ENCODE assay signal across 13 cellular contexts in the genomic region with DNA sequence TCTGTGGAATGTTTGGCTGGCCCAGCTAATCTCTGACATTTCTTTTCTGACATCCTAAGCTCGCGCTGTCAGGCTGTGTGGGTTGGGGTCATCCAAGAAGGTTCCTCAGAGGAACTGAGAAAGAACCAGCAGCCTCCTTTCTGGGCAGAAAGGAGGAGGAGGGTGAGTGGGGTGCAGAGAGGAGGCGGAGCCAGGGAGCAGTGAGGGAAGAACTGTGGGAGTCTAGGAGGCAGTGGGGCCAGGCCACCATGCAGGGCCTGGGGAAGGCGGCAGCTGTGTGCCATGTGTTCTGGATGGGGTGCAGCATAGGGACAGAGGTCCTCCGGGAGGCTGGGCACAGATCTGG. TPM values are rescaled to one million over a fixed set of nuclear protein-coding genes. Genes with fewer than 3 reads are reported as not detected.
DNase-seq lines count a peak whose midpoint lies in the region; ATAC-seq and TF ChIP-seq lines count a peak whose summit lies in the region.
"Had no signal": no experiment of that assay in that cellular context is flagged by ENCODE, and none has a peak within 500 bp of the region (broad histone marks: within the 10 kb centered on the region; RNA-seq: fewer than 3 reads in every experiment).

No MANE protein-coding gene starts in this region.

- intact Hi-C loops in CD8-positive, alpha-beta T cell (cut with DNase I, micrococcal nuclease): no loop called here
- intact Hi-C loops in left lung (cut with DNase I) (no loop called here), tibial artery (cut with DNase I; ENCODE audit: low total_unique reads) (no loop called here), breast epithelium (cut with DNase I; ENCODE audit: low total_unique reads) (no loop called here)

- CTCF ChIA-PET in CD8-positive, alpha-beta T cell (lab: Charles Lee): interaction anchor here (1.4 to 32.4 kb wide), 4 partner anchors 9 to 49 kb away, joined by 4 to 717 read pairs (median 8); no protein-coding TSS in a partner anchor

- H3K4me1 ChIP-seq in CD8-positive, alpha-beta T cell (ENCODE audit: insufficient read depth, low read length): peaks cover 7% of the 10 kb centered on the region
- H3K4me1 ChIP-seq in left lung (peaks cover 0 to 37% of the 10 kb centered on the region in 2 donors), tibial artery (peaks cover 0 to 12% (median 11%) of the 10 kb centered on the region in 4 donors), breast epithelium (peaks cover 4 to 8% of the 10 kb centered on the region in 2 donors)

- no peaks in the 10 kb centered on the region for H3K36me3 ChIP-seq in CD8-positive, alpha-beta T cell (ENCODE audit: insufficient read depth, low read length)
- H3K36me3 ChIP-seq in left lung (no peaks in the 10 kb centered on the region), tibial artery (no peaks in the 10 kb centered on the region), breast epithelium (no peaks in the 10 kb centered on the region)
- H3K36me3 ChIP-seq: adrenal gland, sigmoid colon had no signal

- TF ChIP-seq POLR2A in breast epithelium (IDR thresholded peaks at IDR 0.05): no peak

- ATAC-seq in CD8-positive, alpha-beta T cell: no peak
- ATAC-seq in GM18909 (IDR thresholded peaks at IDR 0.05; ENCODE audit: poor library complexity, unreplicated experiment) (peak; percentile 33), left lung (peak; percentile 9), GM19324 (IDR thresholded peaks at IDR 0.05; ENCODE audit: low FRiP score, unreplicated experiment) (no peak), GM18867 (IDR thresholded peaks at IDR 0.05; ENCODE audit: unreplicated experiment) (no peak)
- ATAC-seq: left colon had no signal

- H3K4me1 Mint-ChIP-seq in CD8-positive, alpha-beta T cell (ENCODE audit: low read depth): peaks cover 35% of the 10 kb centered on the region

- no peak overlapping the region for H3K4me3 Mint-ChIP-seq in CD8-positive, alpha-beta T cell

- H3K27ac Mint-ChIP-seq in CD8-positive, alpha-beta T cell: peak overlapping the region; percentile 10

- POLR2A ChIA-PET in CD8-positive, alpha-beta T cell (lab: Charles Lee): no interaction called here

- H3K9me3 ChIP-seq in CD8-positive, alpha-beta T cell (ENCODE audit: low read length): no peaks in the 10 kb centered on the region
- H3K9me3 ChIP-seq in left lung (no peaks in the 10 kb centered on the region), tibial artery (no peaks in the 10 kb centered on the region), breast epithelium (no peaks in the 10 kb centered on the region)
- H3K9me3 ChIP-seq: adrenal gland, sigmoid colon had no signal

- no peak for TF ChIP-seq CTCF in CD8-positive, alpha-beta T cell (IDR thresholded peaks at IDR 0.05)
- TF ChIP-seq CTCF in left lung (IDR thresholded peaks at IDR 0.05): no peak
- no peak for TF ChIP-seq CTCF in tibial artery (IDR thresholded peaks at IDR 0.05)
- TF ChIP-seq CTCF in breast epithelium (IDR thresholded peaks at IDR 0.05): no peak

- no peaks in the 10 kb centered on the region for H3K27me3 ChIP-seq in CD8-positive, alpha-beta T cell (ENCODE audit: insufficient read depth, low read length)
- peaks cover 10 to 34% of the 10 kb centered on the region in 2 donors for H3K27me3 ChIP-seq in left lung
- H3K27me3 ChIP-seq in tibial artery: peaks cover 0 to 57% of the 10 kb centered on the region in 2 donors
- peaks cover 3 to 9% of the 10 kb centered on the region in 2 donors for H3K27me3 ChIP-seq in breast epithelium
- H3K27me3 ChIP-seq: adrenal gland had no signal

- H3K36me3 Mint-ChIP-seq in CD8-positive, alpha-beta T cell: no peaks in the 10 kb centered on the region

- no peak overlapping the region for H3K4me3 ChIP-seq in CD8-positive, alpha-beta T cell (ENCODE audit: low read depth, low read length)
- H3K4me3 ChIP-seq in left lung: no peak overlapping the region
- H3K4me3 ChIP-seq in tibial artery: no peak overlapping the region
- H3K4me3 ChIP-seq in breast epithelium: no peak overlapping the region
- H3K4me3 ChIP-seq: adrenal gland, sigmoid colon had no signal

- no peaks in the 10 kb centered on the region for H3K27me3 Mint-ChIP-seq in CD8-positive, alpha-beta T cell (ENCODE audit: low read depth)

- H3K9me3 Mint-ChIP-seq in CD8-positive, alpha-beta T cell: no peaks in the 10 kb centered on the region

- DNase-seq in CD8-positive, alpha-beta T cell: no peak
- DNase-seq in RPMI8226 (peak; percentile 36), left lung (no peak), tibial artery (no peak), breast epithelium (ENCODE audit: low spot score in 2 of 2) (no peak)
- DNase-seq: DMS79 treated with DMSO at 0.1 percent for 48 hours, left colon, NCI-H1694 treated with DMSO at 0.1 percent for 48 hours, sigmoid colon had no signal

- no peak overlapping the region for H3K27ac ChIP-seq in CD8-positive, alpha-beta T cell (ENCODE audit: low read depth, low read length)
- no peak overlapping the region for H3K27ac ChIP-seq in left lung
- no peak overlapping the region for H3K27ac ChIP-seq in tibial artery
- no peak overlapping the region for H3K27ac ChIP-seq in breast epithelium
- H3K27ac ChIP-seq: sigmoid colon had no signal

RNA-seq across cellular contexts. Expression of gene SEMA7A, which starts 5.3 kb away (rescaled TPM):
- 1 to 10 TPM; 8.8 to 9.4 TPM for total RNA-seq in CD8-positive, alpha-beta T cell
- total RNA-seq in left lung: 1 to 10 TPM; 4.7 to 7.8 TPM
- 1 to 10 TPM in 1 of 3 donors, under 1 TPM in 2; 0.80 to 1.3 (median 0.88) TPM for total RNA-seq in breast epithelium

RNA-seq across cellular contexts. Expression of gene UBL7, which starts 32.5 kb away (rescaled TPM):
- 10 to 100 TPM; 21.7 to 23.1 TPM for total RNA-seq in CD8-positive, alpha-beta T cell
- 10 to 100 TPM; 32.7 to 42.6 TPM for total RNA-seq in left lung
- total RNA-seq in breast epithelium: 10 to 100 TPM; 39.0 to 48.9 (median 44.5) TPM

Comparison
In these comparisons a context has a peak if more than half of its experiments do, and no peak if none do; other contexts are left out.
1. ATAC-seq: peak in GM18909 (single experiment) and left lung (single experiment); none in CD8-positive, alpha-beta T cell (single experiment), GM19324 (single experiment) and GM18867 (single experiment).